Comparison of ENCODE assay signal across 9 cellular contexts in the genomic region with DNA sequence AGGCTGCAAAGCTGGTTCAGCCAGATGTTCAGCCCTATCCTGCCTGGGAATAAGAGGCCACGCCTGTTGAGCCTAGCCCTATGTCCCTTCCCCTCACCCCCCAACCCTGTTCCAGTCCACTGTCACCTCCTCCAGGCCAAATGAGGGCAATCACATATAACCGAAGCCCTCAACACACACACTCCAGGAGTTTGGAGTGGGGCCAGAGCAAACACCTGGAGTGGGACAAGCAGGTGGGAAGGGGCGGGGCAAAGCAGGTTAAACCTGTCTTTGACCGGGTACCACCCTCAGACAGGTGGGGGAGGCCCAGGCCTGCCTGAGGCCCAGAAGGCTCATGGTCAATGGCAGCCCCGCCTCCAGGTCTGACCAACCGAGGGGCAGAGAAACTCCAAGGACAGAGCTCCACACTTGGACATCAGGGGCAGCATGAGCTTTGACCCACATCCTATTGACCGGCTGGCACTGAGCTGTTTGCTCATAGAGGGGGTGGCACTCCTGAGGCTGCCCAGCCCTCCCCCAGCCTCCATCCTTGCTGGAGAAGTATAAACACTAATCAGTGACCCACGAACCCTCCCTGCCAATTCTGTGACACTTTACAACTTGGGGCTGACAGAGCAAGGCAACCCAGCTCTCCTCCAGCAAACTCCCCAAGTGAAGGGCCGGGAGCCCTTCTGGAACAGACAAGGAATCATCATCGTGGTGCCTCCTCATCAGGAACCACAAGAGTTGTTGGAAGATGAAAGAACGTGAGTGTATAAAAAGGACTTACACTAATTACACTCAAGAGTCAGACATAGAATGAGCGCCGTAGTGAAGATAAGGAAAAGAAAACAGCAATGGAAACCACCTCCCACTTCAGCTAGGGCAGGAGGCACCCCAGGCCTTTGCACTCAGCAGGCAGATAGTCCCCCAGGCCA. TPM values are rescaled to one million over a fixed set of nuclear protein-coding genes. Genes with fewer than 3 reads are reported as not detected.
DNase-seq lines count a peak whose midpoint lies in the region; ATAC-seq, FAIRE-seq and TF ChIP-seq lines count a peak whose summit lies in the region.
"Had no signal": no experiment of that assay in that cellular context is flagged by ENCODE, and none has a peak within 500 bp of the region (broad histone marks: within the 10 kb centered on the region; RNA-seq: fewer than 3 reads in every experiment).

No MANE protein-coding gene starts in this region.

- H3K27me3 Mint-ChIP-seq in activated CD4-positive, alpha-beta T cell treated with anti-CD3 and anti-CD28 coated beads for 36 hours, result no peaks in the 10 kb centered on the region

- 27 to 34% methylated on average over 12 to 13 of the region's 13 CpGs for WGBS in thyroid gland, 2 donors

- no peaks in the 10 kb centered on the region for H3K27me3 ChIP-seq in RWPE2 (ENCODE audit: insufficient read depth, poor library complexity, severe bottlenecking)
- no peaks in the 10 kb centered on the region for H3K27me3 ChIP-seq in thyroid gland

- H3K4me1 ChIP-seq in RWPE2 (ENCODE audit: insufficient read depth, poor library complexity, severe bottlenecking), result peaks cover 16% of the 10 kb centered on the region
- peaks cover 17 to 21% of the 10 kb centered on the region in 2 donors for H3K4me1 ChIP-seq in kidney (ENCODE audit: control insufficient read depth in 1 of 2, insufficient read depth in 1 of 2, low read depth in 1 of 2, low read length in 2 of 2)
- H3K4me1 ChIP-seq in thyroid gland, result peaks cover 31 to 32% of the 10 kb centered on the region in 2 donors

- peak; percentile 51 for TF ChIP-seq CTCF in RWPE2 (IDR thresholded peaks at IDR 0.05; ENCODE audit: poor library complexity, severe bottlenecking)
- no peak for TF ChIP-seq CTCF in kidney (IDR thresholded peaks at IDR 0.05; ENCODE audit: borderline replicate concordance, extremely low read depth, insufficient read depth)
- peak in 3 of 6 experiments; percentile 3 to 21 (median 15) for TF ChIP-seq CTCF in thyroid gland (IDR thresholded peaks at IDR 0.05)

- intact Hi-C loops in activated CD4-positive, alpha-beta T cell treated with anti-CD3 and anti-CD28 coated beads for 36 hours (cut with DNase I, micrococcal nuclease), result loop anchor here (5.0 kb wide), 1 partner anchor 297 kb away; the partner anchor contains the start of gene PSMB10 (in 2 of the 2)
- intact Hi-C loops in kidney (cut with DNase I), result no loop called here
- intact Hi-C loops in thyroid gland (cut with DNase I), result loop anchor here (10.0 kb wide), 1 partner anchor 240 kb away; the partner anchor contains the start of gene DPEP2

- H3K9ac ChIP-seq in kidney (ENCODE audit: low read length in 2 of 2), result peak overlapping the region; percentile 67 to 76

- CTCF ChIA-PET in activated CD4-positive, alpha-beta T cell treated with anti-CD3 and anti-CD28 coated beads for 36 hours (lab: Charles Lee), result interaction anchor here (0.6 to 1.0 kb wide), 4 partner anchors 8 to 351 kb away, joined by 3 to 4 read pairs (median 3); no protein-coding TSS in a partner anchor

- POLR2A ChIA-PET in activated CD4-positive, alpha-beta T cell treated with anti-CD3 and anti-CD28 coated beads for 36 hours (lab: Charles Lee), result no interaction called here

- no peak for ATAC-seq in activated CD4-positive, alpha-beta T cell treated with anti-CD3 and anti-CD28 coated beads for 36 hours
- ATAC-seq in RWPE2 (ENCODE audit: low read depth) (peak; percentile 13), HG02981 (IDR thresholded peaks at IDR 0.05; ENCODE audit: unreplicated experiment) (no peak)

- H3K9me3 Mint-ChIP-seq in activated CD4-positive, alpha-beta T cell treated with anti-CD3 and anti-CD28 coated beads for 36 hours (ENCODE audit: low read depth), result no peaks in the 10 kb centered on the region

- H3K4me3 Mint-ChIP-seq in activated CD4-positive, alpha-beta T cell treated with anti-CD3 and anti-CD28 coated beads for 36 hours, result peak overlapping the region; percentile 7

- H3K27ac Mint-ChIP-seq in activated CD4-positive, alpha-beta T cell treated with anti-CD3 and anti-CD28 coated beads for 36 hours, result no peak overlapping the region

- peak in 1 of 2 donors; percentile 72 for TF ChIP-seq POLR2A in thyroid gland (IDR thresholded peaks at IDR 0.05)

- H3K36me3 ChIP-seq in RWPE2 (ENCODE audit: low read depth) (peaks cover 26% of the 10 kb centered on the region), kidney (ENCODE audit: control insufficient read depth in 1 of 2, insufficient read depth in 2 of 2, low read length in 2 of 2) (peaks cover 18 to 31% of the 10 kb centered on the region in 2 donors), thyroid gland (peaks cover 27 to 31% of the 10 kb centered on the region in 2 donors)

- H3K4me3 ChIP-seq in RWPE2 (ENCODE audit: severe bottlenecking) (peak overlapping the region; percentile 73), kidney (ENCODE audit: low read length in 2 of 2) (peak overlapping the region; percentile 40 to 81), thyroid gland (replicated peaks in 1 of 3) (peak overlapping the region in 2 of 3 donors; percentile 3 to 68)

- H3K9me3 ChIP-seq in RWPE2 (ENCODE audit: severe bottlenecking) (no peaks in the 10 kb centered on the region), kidney (ENCODE audit: control insufficient read depth in 1 of 2, low read length in 2 of 2) (no peaks in the 10 kb centered on the region), thyroid gland (no peaks in the 10 kb centered on the region)

- peak overlapping the region; percentile 91 for H3K27ac ChIP-seq in RWPE2 (ENCODE audit: poor library complexity, severe bottlenecking)
- peak overlapping the region; percentile 93 to 94 for H3K27ac ChIP-seq in kidney (ENCODE audit: low read depth in 2 of 2, low read length in 2 of 2)
- peak overlapping the region; percentile 88 to 96 (median 91) for H3K27ac ChIP-seq in thyroid gland

- DNase-seq in activated CD4-positive, alpha-beta T cell treated with anti-CD3 and anti-CD28 coated beads for 36 hours, result no peak
- DNase-seq in activated CD4-positive, alpha-beta T cell treated with anti-CD3 and anti-CD28 coated beads for 4 hours, result no peak
- DNase-seq in RWPE2 (ENCODE audit: low spot score) (peak; percentile 92), kidney (peak; percentile 97), thyroid gland (peak; percentile 100), amygdala (lab: John Stamatoyannopoulos, UW) (no peak)
- no peak for DNase-seq in activated naive CD4-positive, alpha-beta T cell treated with Interleukin-2 at 50 U/mL for 16 hours
- DNase-seq: occipital lobe had no signal

- no peaks in the 10 kb centered on the region for H3K36me3 Mint-ChIP-seq in activated CD4-positive, alpha-beta T cell treated with anti-CD3 and anti-CD28 coated beads for 36 hours (ENCODE audit: low read depth)

- H3K4me1 Mint-ChIP-seq in activated CD4-positive, alpha-beta T cell treated with anti-CD3 and anti-CD28 coated beads for 36 hours, result peaks cover 35% of the 10 kb centered on the region

- FAIRE-seq in kidney (lab: Jason Lieb, UNC), result no peak

RNA-seq across cellular contexts. Expression of gene ESRP2, which starts 1.5 kb away (rescaled TPM):
- total RNA-seq in activated CD4-positive, alpha-beta T cell treated with anti-CD3 and anti-CD28 coated beads for 36 hours, result under 1 TPM; 0.58 to 0.85 TPM
- 32.9 TPM for total RNA-seq in kidney
- polyA plus RNA-seq in kidney (ENCODE audit: insufficient read depth, low read depth, low replicate concordance), result 19.1 TPM
- total RNA-seq in thyroid gland, result 10 to 100 TPM; 42.9 to 86.9 (median 50.5) TPM
- total RNA-seq: occipital lobe had no signal

RNA-seq across cellular contexts. Expression of gene PLA2G15, which starts 10.7 kb away (rescaled TPM):
- total RNA-seq in activated CD4-positive, alpha-beta T cell treated with anti-CD3 and anti-CD28 coated beads for 36 hours, result 1 to 10 TPM; 6.0 to 7.0 TPM
- total RNA-seq in kidney (35.1 TPM), thyroid gland (10 to 100 TPM; 20.8 to 40.3 (median 38.4) TPM)
- polyA plus RNA-seq in kidney (ENCODE audit: insufficient read depth, low read depth, low replicate concordance), result 44.4 TPM

RNA-seq across cellular contexts. Expression of gene SLC7A6, which starts 29.9 kb away (rescaled TPM):
- 10 to 100 TPM; 55.7 to 58.7 TPM for total RNA-seq in activated CD4-positive, alpha-beta T cell treated with anti-CD3 and anti-CD28 coated beads for 36 hours
- total RNA-seq in kidney (24.0 TPM), thyroid gland (100 to 1,000 TPM in 1 of 4 donors, 10 to 100 TPM in 3; 73.1 to 116 (median 85.7) TPM)
- 5.0 TPM for polyA plus RNA-seq in kidney (ENCODE audit: insufficient read depth, low read depth, low replicate concordance)

Comparison
In these comparisons a context has a peak if more than half of its experiments do, and no peak if none do; other contexts are left out.
1. DNase-seq: peak in RWPE2 (single experiment), kidney (single experiment) and thyroid gland (2 of 2); none in activated CD4-positive, alpha-beta T cell treated with anti-CD3 and anti-CD28 coated beads for 36 hours (single experiment), activated CD4-positive, alpha-beta T cell treated with anti-CD3 and anti-CD28 coated beads for 4 hours (0 of 2), amygdala (0 of 56) and activated naive CD4-positive, alpha-beta T cell treated with Interleukin-2 at 50 U/mL for 16 hours (single experiment).
2. RNA of gene ESRP2, which starts 1.5 kb away (total RNA-seq): 42.9 to 86.9 TPM in thyroid gland and 32.9 TPM in kidney (single experiment); 0.58 to 0.85 TPM in activated CD4-positive, alpha-beta T cell treated with anti-CD3 and anti-CD28 coated beads for 36 hours; every median in the first group is over 10 times any median in the second.
3. Peak in every context shown above with its lines, with median percentiles within 50 percentile points of each other: H3K27ac ChIP-seq and H3K4me3 ChIP-seq.